In the genomic region with DNA sequence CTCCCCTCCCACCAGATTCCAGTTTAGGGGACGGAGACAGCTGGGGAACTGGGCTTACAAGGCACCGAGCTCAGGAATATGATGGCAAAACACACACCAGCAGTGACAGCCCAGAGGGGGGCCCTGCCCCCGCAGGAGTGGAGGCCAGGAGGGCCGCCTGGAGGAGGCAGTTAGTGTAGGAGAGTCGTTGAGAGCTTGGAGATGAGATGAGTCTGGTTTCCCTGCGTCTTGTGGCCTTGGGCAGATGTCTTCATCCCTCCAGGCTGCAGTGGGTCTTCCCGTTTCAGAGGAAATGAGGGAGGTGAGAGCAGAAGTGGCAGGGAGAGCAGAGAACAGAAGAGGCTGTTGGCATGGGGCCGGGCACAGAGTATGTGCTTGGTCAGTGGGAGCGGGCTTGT, we compare ENCODE assay signal across 31 cellular contexts. TPM values are rescaled to one million over a fixed set of nuclear protein-coding genes. Genes with fewer than 3 reads are reported as not detected.
"Had no signal": no experiment of that assay in that cellular context is flagged by ENCODE, and none has a peak within 500 bp of the region (broad histone marks: within the 10 kb centered on the region; RNA-seq: fewer than 3 reads in every experiment).

No MANE protein-coding gene starts in this region.

- H3K27ac Mint-ChIP-seq: activated CD4-positive, alpha-beta T cell treated with anti-CD3 and anti-CD28 coated beads, Interleukin-2, amount 10 ng/mL, durations not matched to agents 24 days and 14 days; activated CD8-positive, alpha-beta memory T cell treated with anti-CD3 and anti-CD28 coated beads, Interleukin-2, amount 10 ng/mL, durations not matched to agents 7 days and 5 days; activated naive CD4-positive, alpha-beta T cell treated with anti-CD3 and anti-CD28 coated beads, Interleukin-2, amount 50 U/mL, for 72 hours; activated naive CD8-positive, alpha-beta T cell treated with anti-CD3 and anti-CD28 coated beads, Interleukin-2, amount 50 U/mL, for 24 hours; activated T-cell treated with anti-CD3 and anti-CD28 coated beads, Interleukin-2, amount 50 U/mL, for 24 hours; activated T-helper 1 cell treated with anti-CD3 and anti-CD28 coated beads, Interleukin-12 subunit alpha, Interleukin-12 subunit beta, Interleukin-2, Interleukin-4 antibody, amounts not matched to agents 30 ng/mL and 10 ng/mL and 1 ng/mL, durations not matched to agents 14 hours and 24 hours and 36 hours; T-helper 1 cell treated with Interleukin-12 subunit alpha and Interleukin-12 subunit beta and Interleukin-4 antibody, amounts not matched to agents 30 μg/mL and 1 μg/mL, for 36 hours; WTC11 had no signal

- H3K36me3 Mint-ChIP-seq: activated CD8-positive, alpha-beta memory T cell treated with anti-CD3 and anti-CD28 coated beads, Interleukin-2, amount 10 ng/mL, durations not matched to agents 7 days and 5 days; activated naive CD4-positive, alpha-beta T cell treated with anti-CD3 and anti-CD28 coated beads, Interleukin-2, amount 50 U/mL, for 72 hours; WTC11 had no signal

- DNase-seq: activated CD4-positive, alpha-beta T cell treated with anti-CD3 and anti-CD28 coated beads, Interleukin-2, amount 10 ng/mL, durations not matched to agents 24 days and 14 days; activated CD4-positive, alpha-beta T cell treated with anti-CD3 and anti-CD28 coated beads, Interleukin-2, amount 50 U/mL, for 48 hours; activated CD4-positive, CD25-positive, alpha-beta regulatory T cell treated with anti-CD3 and anti-CD28 coated beads, Interleukin-2, amount 50 U/mL, for 72 hours; activated CD8-positive, alpha-beta memory T cell treated with anti-CD3 and anti-CD28 coated beads, Interleukin-2, amount 10 ng/mL, durations not matched to agents 7 days and 5 days; activated effector memory CD4-positive, alpha-beta T cell treated with Interleukin-2 at 50 U/mL for 16 hours; activated naive CD4-positive, alpha-beta T cell treated with Interleukin-2 at 50 U/mL for 16 hours; activated naive CD8-positive, alpha-beta T cell treated with anti-CD3 and anti-CD28 coated beads, Interleukin-2, amount 50 U/mL, for 24 hours; activated T-cell treated with anti-CD3 and anti-CD28 coated beads, Interleukin-2, amount 50 U/mL, for 24 hours; amniotic stem cell; body of pancreas; central memory CD4-positive, alpha-beta T cell; NCI-H1048; NCI-H187 treated with DMSO at 0.1 percent for 48 hours; NCI-H2107; NCI-H345; NCI-H510A; NCI-H526 treated with DMSO at 0.1 percent for 48 hours; Peyer's patch; Right ventricle myocardium superior; SJCRH30 had no signal

- H3K9me3 Mint-ChIP-seq: activated naive CD4-positive, alpha-beta T cell treated with anti-CD3 and anti-CD28 coated beads, Interleukin-2, amount 50 U/mL, for 72 hours; activated naive CD8-positive, alpha-beta T cell treated with anti-CD3 and anti-CD28 coated beads, Interleukin-2, amount 50 U/mL, for 24 hours; activated T-cell treated with anti-CD3 and anti-CD28 coated beads, Interleukin-2, amount 50 U/mL, for 24 hours; activated T-helper 1 cell treated with anti-CD3 and anti-CD28 coated beads, Interleukin-12 subunit alpha, Interleukin-12 subunit beta, Interleukin-2, Interleukin-4 antibody, amounts not matched to agents 30 ng/mL and 10 ng/mL and 1 ng/mL, durations not matched to agents 14 hours and 24 hours and 36 hours; T-helper 1 cell treated with Interleukin-12 subunit alpha and Interleukin-12 subunit beta and Interleukin-4 antibody, amounts not matched to agents 30 μg/mL and 1 μg/mL, for 36 hours; WTC11 had no signal

- H3K9ac ChIP-seq: SK-N-SH had no signal

- H3K27ac ChIP-seq: ascending aorta, body of pancreas, Peyer's patch, RWPE1, SJCRH30 had no signal

- H3K36me3 ChIP-seq: ascending aorta, Peyer's patch, SJCRH30 had no signal

- H3K4me3 ChIP-seq: ascending aorta, body of pancreas, Peyer's patch, SJCRH30 had no signal

- H3K4me3 Mint-ChIP-seq: activated CD4-positive, alpha-beta T cell treated with anti-CD3 and anti-CD28 coated beads, Interleukin-2, amount 10 ng/mL, durations not matched to agents 24 days and 14 days; activated CD8-positive, alpha-beta memory T cell treated with anti-CD3 and anti-CD28 coated beads, Interleukin-2, amount 10 ng/mL, durations not matched to agents 7 days and 5 days; activated naive CD8-positive, alpha-beta T cell treated with anti-CD3 and anti-CD28 coated beads, Interleukin-2, amount 50 U/mL, for 24 hours; activated T-cell treated with anti-CD3 and anti-CD28 coated beads, Interleukin-2, amount 50 U/mL, for 24 hours; activated T-helper 1 cell treated with anti-CD3 and anti-CD28 coated beads, Interleukin-12 subunit alpha, Interleukin-12 subunit beta, Interleukin-2, Interleukin-4 antibody, amounts not matched to agents 30 ng/mL and 10 ng/mL and 1 ng/mL, durations not matched to agents 14 hours and 24 hours and 36 hours; T-helper 1 cell treated with Interleukin-12 subunit alpha and Interleukin-12 subunit beta and Interleukin-4 antibody, amounts not matched to agents 30 μg/mL and 1 μg/mL, for 36 hours; WTC11 had no signal

- H3K4me1 Mint-ChIP-seq: activated CD4-positive, alpha-beta T cell treated with anti-CD3 and anti-CD28 coated beads, Interleukin-2, amount 10 ng/mL, durations not matched to agents 24 days and 14 days; activated CD8-positive, alpha-beta memory T cell treated with anti-CD3 and anti-CD28 coated beads, Interleukin-2, amount 10 ng/mL, durations not matched to agents 7 days and 5 days had no signal

- H3K9me3 ChIP-seq: ascending aorta, body of pancreas, Peyer's patch, SJCRH30, SK-N-SH had no signal

- H3K4me2 ChIP-seq: SK-N-SH had no signal

- H3K4me1 ChIP-seq: body of pancreas, SJCRH30 had no signal

RNA-seq across cellular contexts. Expression of a gene that starts 4.9 kb away (rescaled TPM):
- total RNA-seq: activated CD8-positive, alpha-beta memory T cell treated with anti-CD3 and anti-CD28 coated beads, Interleukin-2, amount 10 ng/mL, durations not matched to agents 7 days and 5 days; ascending aorta; bronchial epithelial cell; LHCN-M2; M059J; Peyer's patch; Right ventricle myocardium superior; SJCRH30 had no signal

RNA-seq across cellular contexts. Expression of a gene that starts 50.8 kb away (rescaled TPM):
- total RNA-seq: chondrocyte, LHCN-M2, M059J, SJCRH30 had no signal
- polyA plus RNA-seq: SK-N-SH had no signal
